2 cellular contexts compared by ENCODE assay signal in the genomic region with DNA sequence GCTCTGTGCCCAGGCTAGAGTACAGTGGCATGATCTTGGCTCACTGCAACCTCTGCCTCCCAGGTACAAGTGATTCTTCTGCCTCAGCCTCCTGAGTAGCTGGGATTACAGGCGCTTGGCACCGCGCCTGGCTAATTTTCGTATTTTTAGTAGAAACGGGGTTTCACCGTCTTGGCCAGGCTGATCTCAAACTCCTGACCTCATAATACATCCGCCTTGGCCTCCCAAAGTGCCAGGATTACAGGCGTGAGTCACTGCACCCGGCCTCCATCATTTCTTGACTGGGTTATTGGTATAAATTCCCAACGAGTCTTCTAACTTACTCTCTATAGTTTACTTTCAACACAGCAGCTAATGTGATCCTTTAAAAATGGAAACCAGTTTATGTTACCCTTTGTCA. TPM values are rescaled to one million over a fixed set of nuclear protein-coding genes. Genes with fewer than 3 reads are reported as not detected.
"Had no signal": no experiment of that assay in that cellular context is flagged by ENCODE, and none has a peak within 500 bp of the region (broad histone marks: within the 10 kb centered on the region; RNA-seq: fewer than 3 reads in every experiment).

No MANE protein-coding gene starts in this region.

RNA-seq across cellular contexts. Expression of a gene that starts 8.1 kb away (rescaled TPM):
- total RNA-seq: GM23338, H1 had no signal
- polyA plus RNA-seq: GM23338 had no signal
